15 cellular contexts compared by ENCODE assay signal in genomic region chr5:143431789-143432188, GRCh38. TPM values are rescaled to one million over a fixed set of nuclear protein-coding genes. Genes with fewer than 3 reads are reported as not detected.
A peak's percentile ranks its signal among the peaks of the same experiment; 100 is the strongest.
DNase-seq lines count a peak whose midpoint lies in the region; ATAC-seq and TF ChIP-seq lines count a peak whose summit lies in the region.
"Had no signal": no experiment of that assay in that cellular context is flagged by ENCODE, and none has a peak within 500 bp of the region (broad histone marks: within the 10 kb centered on the region; RNA-seq: fewer than 3 reads in every experiment).

No MANE protein-coding gene starts in this region.

- no peaks in the 10 kb centered on the region for H3K27me3 Mint-ChIP-seq in memory B cell
- H3K27me3 Mint-ChIP-seq in CD14-positive monocyte (ENCODE audit: low read depth in 3 of 3), result peaks cover 0 to 5% (median 2%) of the 10 kb centered on the region in 3 donors

- H2AFZ ChIP-seq in OCI-LY7 (ENCODE audit: low read length), result no peak overlapping the region; the same call in 1 of the 2 replicates

- H3K27ac Mint-ChIP-seq in memory B cell, result peak overlapping the region; percentile 69
- no peak overlapping the region for H3K27ac Mint-ChIP-seq in CD14-positive monocyte
- H3K27ac Mint-ChIP-seq: H9 had no signal

- CTCF ChIA-PET in OCI-LY7 (lab: Charles Lee; ENCODE audit: unreplicated experiment), result no interaction called here

- H3K9me3 ChIP-seq in OCI-LY7 (ENCODE audit: low read length) (no peaks in the 10 kb centered on the region), thymus (ENCODE audit: control insufficient read depth) (no peaks in the 10 kb centered on the region)
- H3K9me3 ChIP-seq: prostate gland had no signal

- no TSS peak for BruUV-seq in OCI-LY7 (replicated peaks; lab: Mats Ljungman, UMichigan)

- intact Hi-C loops in OCI-LY7 (cut with micrococcal nuclease; ENCODE audit: unreplicated experiment) (loop anchor here (10.0 kb wide), 1 partner anchor 393 kb away; no protein-coding TSS in a partner anchor), CD14-positive monocyte (cut with micrococcal nuclease) (loop anchor here in 1 of 2 donors (10.0 kb wide), 2 partner anchors 133 to 363 kb away; no protein-coding TSS in a partner anchor)

- H3K27ac ChIP-seq in OCI-LY7 (ENCODE audit: low read depth, low read length, poor library complexity, severe bottlenecking) (peak overlapping the region; percentile 96), thymus (ENCODE audit: low read depth) (peak overlapping the region; percentile 9)
- H3K27ac ChIP-seq: cardiac muscle cell, prostate gland had no signal

- H3K4me3 Mint-ChIP-seq in memory B cell, result peak overlapping the region; percentile 28
- no peak overlapping the region for H3K4me3 Mint-ChIP-seq in CD14-positive monocyte
- H3K4me3 Mint-ChIP-seq: H9 had no signal

- 97% methylated on average over 2 of the region's 2 CpGs for WGBS in thymus

- H3K4me3 ChIP-seq in OCI-LY7 (ENCODE audit: low read depth, low read length, poor library complexity, severe bottlenecking) (peak overlapping the region; percentile 72), thymus (ENCODE audit: low read length) (no peak overlapping the region)
- H3K4me3 ChIP-seq: cardiac muscle cell, prostate gland had no signal

- H3K4me2 ChIP-seq in OCI-LY7 (ENCODE audit: low read length), result peak overlapping the region; percentile 93

- no peaks in the 10 kb centered on the region for H3K27me3 ChIP-seq in thymus (ENCODE audit: control insufficient read depth, insufficient read depth)
- H3K27me3 ChIP-seq: cardiac muscle cell had no signal

- DNase-seq in stimulated activated CD4-positive, alpha-beta T cell treated with anti-CD3 and anti-CD28 coated beads, Interleukin-15, amount 100 ng/mL, for 24 hours, result peak; percentile 57
- no peak for DNase-seq in stimulated activated CD4-positive, alpha-beta T cell treated with anti-CD3 and anti-CD28 coated beads, Interleukin-4, amount 100 ng/mL, for 4 hours
- DNase-seq in OCI-LY7 (ENCODE audit: low spot score) (peak; percentile 40), memory B cell (ENCODE audit: low spot score in 2 of 2) (no peak), medulla oblongata (ENCODE audit: extremely low spot score) (no peak), CD14-positive monocyte (ENCODE audit: low spot score) (no peak)
- DNase-seq: DMS 273 treated with DMSO at 0.1 percent for 48 hours; effector memory CD4-positive, alpha-beta T cell; H9; NCI-H2107; RPMI8226 had no signal

- TF ChIP-seq CTCF in OCI-LY7 (conservative IDR thresholded peaks at IDR 0.05; ENCODE audit: low read length) (no peak), CD14-positive monocyte (IDR thresholded peaks at IDR 0.05) (no peak)

- H3K4me1 Mint-ChIP-seq in memory B cell (peaks cover 28% of the 10 kb centered on the region), CD14-positive monocyte (peaks cover 82% of the 10 kb centered on the region)

- H3K4me1 ChIP-seq in OCI-LY7 (ENCODE audit: insufficient read depth, low read length, poor library complexity, severe bottlenecking) (peaks cover 62% of the 10 kb centered on the region), thymus (ENCODE audit: control insufficient read depth, insufficient read depth, low read length) (peaks cover 5% of the 10 kb centered on the region)
- H3K4me1 ChIP-seq: prostate gland had no signal

- H3K79me2 ChIP-seq in OCI-LY7 (ENCODE audit: insufficient read depth, low read depth, low read length), result peaks cover 48% of the 10 kb centered on the region

- peaks cover 34% of the 10 kb centered on the region for H3K36me3 ChIP-seq in OCI-LY7 (ENCODE audit: insufficient read depth, low read length)
- no peaks in the 10 kb centered on the region for H3K36me3 ChIP-seq in thymus (ENCODE audit: control insufficient read depth, insufficient read depth)
- H3K36me3 ChIP-seq: cardiac muscle cell, prostate gland had no signal

- POLR2A ChIA-PET in OCI-LY7 (lab: Charles Lee), result interaction anchor here (0.7 to 7.1 kb wide), 7 partner anchors 9 to 67 kb away, joined by 3 to 119 read pairs (median 28); partner anchors contain the start of gene NR3C1

- H3K36me3 Mint-ChIP-seq in memory B cell, result peaks cover 2% of the 10 kb centered on the region
- H3K36me3 Mint-ChIP-seq in CD14-positive monocyte, result peaks cover 0 to 8% of the 10 kb centered on the region in 2 donors

- H3K9me3 Mint-ChIP-seq in memory B cell (no peaks in the 10 kb centered on the region), CD14-positive monocyte (peaks cover 0 to 3% (median 0%) of the 10 kb centered on the region in 7 donors)
- H3K9me3 Mint-ChIP-seq: H9 had no signal

- H3K9me2 ChIP-seq in OCI-LY7 (ENCODE audit: insufficient read depth, low read length), result no peaks in the 10 kb centered on the region

- ATAC-seq in memory B cell (ENCODE audit: low read depth) (no peak), HG03378 (IDR thresholded peaks at IDR 0.05; ENCODE audit: unreplicated experiment) (no peak)

- H4K20me1 ChIP-seq in OCI-LY7 (ENCODE audit: insufficient read depth, low read length), result no peaks in the 10 kb centered on the region

RNA-seq across cellular contexts. Expression of gene NR3C1, which starts 28.3 kb away (rescaled TPM):
- 45.0 and 45.6 TPM in 2 replicates for total RNA-seq in OCI-LY7 (2014; rRNA removed; shearing (Covaris generic))
- total RNA-seq in OCI-LY7 (2022), result 98.1 and 106 TPM in 2 replicates
- polyA plus RNA-seq in thymus (62.3 TPM), CD14-positive monocyte (10 to 100 TPM; 75.1 to 82.8 TPM)

Comparison
In these comparisons a context has a peak if more than half of its experiments do, and no peak if none do; other contexts are left out.
1. DNase-seq: peak in stimulated activated CD4-positive, alpha-beta T cell treated with anti-CD3 and anti-CD28 coated beads, Interleukin-15, amount 100 ng/mL, for 24 hours (single experiment) and OCI-LY7 (single experiment); none in stimulated activated CD4-positive, alpha-beta T cell treated with anti-CD3 and anti-CD28 coated beads, Interleukin-4, amount 100 ng/mL, for 4 hours (0 of 2), memory B cell (0 of 2), medulla oblongata (single experiment) and CD14-positive monocyte (single experiment).